Comparison of ENCODE assay signal across 10 cellular contexts in the genomic region with DNA sequence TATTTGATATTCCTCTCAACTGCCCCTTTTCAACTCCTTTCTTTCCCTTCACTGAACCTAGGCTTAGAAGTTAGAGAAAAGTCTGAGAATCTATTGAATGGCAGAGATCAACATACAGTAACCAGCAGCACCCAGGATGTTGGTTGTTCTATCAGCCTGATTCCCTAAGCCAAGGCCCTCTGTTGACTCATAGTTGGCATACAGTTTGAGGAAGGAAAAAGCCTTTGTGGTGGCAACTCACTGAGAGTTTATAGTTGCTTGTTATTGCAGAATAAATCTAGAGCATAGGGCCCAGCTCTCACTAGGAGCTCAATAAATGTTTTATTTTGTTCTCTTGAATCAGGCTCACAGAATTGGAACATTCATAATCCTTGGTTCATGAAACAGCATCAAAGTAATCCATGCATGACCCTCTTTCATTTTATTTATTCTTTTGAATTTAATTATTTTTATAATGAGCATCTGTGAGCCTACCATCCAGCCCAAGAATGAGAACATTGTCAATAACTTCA.
DNase-seq lines count a peak whose midpoint lies in the region; ATAC-seq and TF ChIP-seq lines count a peak whose summit lies in the region.
"Had no signal": no experiment of that assay in that cellular context is flagged by ENCODE, and none has a peak within 500 bp of the region (broad histone marks: within the 10 kb centered on the region; RNA-seq: fewer than 3 reads in every experiment).

No MANE protein-coding gene starts in this region.

- no peaks in the 10 kb centered on the region for H3K27me3 Mint-ChIP-seq in stimulated activated naive B cell treated with anti-CD40 and anti-IgM and Interleukin-4, amounts not matched to agents 10 μg/mL and 1 μg/mL and 100 μg/mL, for 72 hours
- H3K27me3 Mint-ChIP-seq in activated T-helper 17 cell treated with anti-CD3 and anti-CD28 coated beads, Interleukin-2, amount 50 U/mL, for 72 hours: peaks cover 3% of the 10 kb centered on the region
- H3K27me3 Mint-ChIP-seq in activated CD4-positive, alpha-beta memory T cell treated with anti-CD3 and anti-CD28 coated beads for 36 hours: no peaks in the 10 kb centered on the region

- H3K27ac Mint-ChIP-seq in stimulated activated naive B cell treated with anti-CD40 and anti-IgM and Interleukin-4, amounts not matched to agents 10 μg/mL and 1 μg/mL and 100 μg/mL, for 72 hours: no peak overlapping the region
- no peak overlapping the region for H3K27ac Mint-ChIP-seq in activated T-helper 17 cell treated with anti-CD3 and anti-CD28 coated beads, Interleukin-2, amount 50 U/mL, for 72 hours
- H3K27ac Mint-ChIP-seq in activated CD4-positive, alpha-beta memory T cell treated with anti-CD3 and anti-CD28 coated beads for 36 hours: no peak overlapping the region
- H3K27ac Mint-ChIP-seq: mesothelial cell of epicardium had no signal

- POLR2A ChIA-PET in PC-9 (lab: Charles Lee; ENCODE audit: unreplicated experiment): interaction anchor here (0.6 to 0.7 kb wide), 2 partner anchors 12 to 60 kb away, joined by 3 read pairs; no protein-coding TSS in a partner anchor
- POLR2A ChIA-PET in activated CD4-positive, alpha-beta memory T cell treated with anti-CD3 and anti-CD28 coated beads for 36 hours (lab: Charles Lee): no interaction called here

- H3K36me3 ChIP-seq in PC-9 (ENCODE audit: low read depth): peaks cover 20% of the 10 kb centered on the region; the same call in 1 of the 2 replicates

- peaks cover 54% of the 10 kb centered on the region for H3K4me1 ChIP-seq in PC-9 (replicated peaks; ENCODE audit: insufficient read depth)

- TF ChIP-seq CTCF in PC-9 (conservative IDR thresholded peaks at IDR 0.05): no peak

- H3K4me3 Mint-ChIP-seq in stimulated activated naive B cell treated with anti-CD40 and anti-IgM and Interleukin-4, amounts not matched to agents 10 μg/mL and 1 μg/mL and 100 μg/mL, for 72 hours: no peak overlapping the region
- no peak overlapping the region for H3K4me3 Mint-ChIP-seq in activated T-helper 17 cell treated with anti-CD3 and anti-CD28 coated beads, Interleukin-2, amount 50 U/mL, for 72 hours
- no peak overlapping the region for H3K4me3 Mint-ChIP-seq in activated CD4-positive, alpha-beta memory T cell treated with anti-CD3 and anti-CD28 coated beads for 36 hours
- H3K4me3 Mint-ChIP-seq: mesothelial cell of epicardium had no signal

- H3K9me3 Mint-ChIP-seq in stimulated activated naive B cell treated with anti-CD40 and anti-IgM and Interleukin-4, amounts not matched to agents 10 μg/mL and 1 μg/mL and 100 μg/mL, for 72 hours: peaks cover 0 to 2% of the 10 kb centered on the region in 2 donors
- no peaks in the 10 kb centered on the region for H3K9me3 Mint-ChIP-seq in activated T-helper 17 cell treated with anti-CD3 and anti-CD28 coated beads, Interleukin-2, amount 50 U/mL, for 72 hours
- H3K9me3 Mint-ChIP-seq in activated CD4-positive, alpha-beta memory T cell treated with anti-CD3 and anti-CD28 coated beads for 36 hours: no peaks in the 10 kb centered on the region

- DNase-seq in NCI-H2081 (lab: John Stamatoyannopoulos, UW) (peak; percentile 42 to 45), NCI-H2081 treated with DMSO at 0.1 percent for 48 hours (lab: John Stamatoyannopoulos, UW) (no peak), PC-9 (peak; percentile 38 to 93), fibroblast of peridontal ligament (ENCODE audit: extremely low read depth) (peak; percentile 84)
- DNase-seq in stimulated activated naive B cell treated with anti-CD40 and anti-IgM and Interleukin-4, amounts not matched to agents 10 μg/mL and 1 μg/mL and 100 μg/mL, for 72 hours: no peak
- no peak for DNase-seq in activated CD4-positive, CD25-positive, alpha-beta regulatory T cell treated with anti-CD3 and anti-CD28 coated beads, Interleukin-2, amount 50 U/mL, for 72 hours
- DNase-seq in activated CD4-positive, alpha-beta memory T cell treated with anti-CD3 and anti-CD28 coated beads for 36 hours: no peak
- DNase-seq: activated CD8-positive, alpha-beta memory T cell treated with anti-CD3 and anti-CD28 coated beads, Interleukin-2, amount 50 U/mL, for 4 hours had no signal

- peak overlapping the region; percentile 44 for H3K4me2 ChIP-seq in PC-9

- H3K79me2 ChIP-seq in PC-9 (ENCODE audit: low read depth): no peaks in the 10 kb centered on the region

- H3K9me2 ChIP-seq in PC-9 (ENCODE audit: insufficient read depth): no peaks in the 10 kb centered on the region

- H3K27ac ChIP-seq in PC-9: peak overlapping the region; percentile 90

- H2AFZ ChIP-seq in PC-9: no peak overlapping the region

- H3K9me3 ChIP-seq in PC-9 (ENCODE audit: insufficient read depth, low read depth): peaks cover 21% of the 10 kb centered on the region

- no peaks in the 10 kb centered on the region for H3K36me3 Mint-ChIP-seq in stimulated activated naive B cell treated with anti-CD40 and anti-IgM and Interleukin-4, amounts not matched to agents 10 μg/mL and 1 μg/mL and 100 μg/mL, for 72 hours
- H3K36me3 Mint-ChIP-seq in activated T-helper 17 cell treated with anti-CD3 and anti-CD28 coated beads, Interleukin-2, amount 50 U/mL, for 72 hours (ENCODE audit: low read depth): no peaks in the 10 kb centered on the region
- H3K36me3 Mint-ChIP-seq in activated CD4-positive, alpha-beta memory T cell treated with anti-CD3 and anti-CD28 coated beads for 36 hours: no peaks in the 10 kb centered on the region
- H3K36me3 Mint-ChIP-seq: mesothelial cell of epicardium had no signal

- H3K27me3 ChIP-seq in PC-9 (ENCODE audit: insufficient read depth, low read depth): no peaks in the 10 kb centered on the region

- no peaks in the 10 kb centered on the region for H4K20me1 ChIP-seq in PC-9 (ENCODE audit: insufficient read depth)

- peak; percentile 61 to 72 for ATAC-seq in stimulated activated naive B cell treated with anti-CD40 and anti-IgM and Interleukin-4, amounts not matched to agents 10 μg/mL and 1 μg/mL and 100 μg/mL, for 72 hours (replicated peaks)
- ATAC-seq in activated T-helper 17 cell treated with anti-CD3 and anti-CD28 coated beads, Interleukin-2, amount 50 U/mL, for 72 hours (replicated peaks): no peak

- H3K4me3 ChIP-seq in PC-9: no peak overlapping the region

- intact Hi-C loops in PC-9 (cut with micrococcal nuclease; ENCODE audit: unreplicated experiment): no loop called here
- intact Hi-C loops in activated CD4-positive, alpha-beta memory T cell treated with anti-CD3 and anti-CD28 coated beads for 36 hours (cut with micrococcal nuclease): no loop called here

- peaks cover 22% of the 10 kb centered on the region for H3F3A ChIP-seq in PC-9 (ENCODE audit: insufficient read depth, low read depth)

- peaks cover 5 to 11% of the 10 kb centered on the region in 2 donors for H3K4me1 Mint-ChIP-seq in stimulated activated naive B cell treated with anti-CD40 and anti-IgM and Interleukin-4, amounts not matched to agents 10 μg/mL and 1 μg/mL and 100 μg/mL, for 72 hours
- H3K4me1 Mint-ChIP-seq in activated T-helper 17 cell treated with anti-CD3 and anti-CD28 coated beads, Interleukin-2, amount 50 U/mL, for 72 hours: no peaks in the 10 kb centered on the region
- H3K4me1 Mint-ChIP-seq in activated CD4-positive, alpha-beta memory T cell treated with anti-CD3 and anti-CD28 coated beads for 36 hours (ENCODE audit: low read depth): no peaks in the 10 kb centered on the region
- H3K4me1 Mint-ChIP-seq: mesothelial cell of epicardium had no signal

- BruUV-seq in PC-9 (replicated peaks; lab: Mats Ljungman, UMichigan): no TSS peak

- CTCF ChIA-PET in PC-9 (lab: Charles Lee): no interaction called here
- CTCF ChIA-PET in activated CD4-positive, alpha-beta memory T cell treated with anti-CD3 and anti-CD28 coated beads for 36 hours (lab: Charles Lee): interaction anchor here (0.7 kb wide), 1 partner anchor 751 kb away, joined by 3 read pairs; no protein-coding TSS in a partner anchor

Comparison
In these comparisons a context has a peak if more than half of its experiments do, and no peak if none do; other contexts are left out.
1. DNase-seq: peak in NCI-H2081 (2 of 2), PC-9 (2 of 2) and fibroblast of peridontal ligament (single experiment); none in NCI-H2081 treated with DMSO at 0.1 percent for 48 hours (single experiment), stimulated activated naive B cell treated with anti-CD40 and anti-IgM and Interleukin-4, amounts not matched to agents 10 μg/mL and 1 μg/mL and 100 μg/mL, for 72 hours (single experiment), activated CD4-positive, CD25-positive, alpha-beta regulatory T cell treated with anti-CD3 and anti-CD28 coated beads, Interleukin-2, amount 50 U/mL, for 72 hours (single experiment) and activated CD4-positive, alpha-beta memory T cell treated with anti-CD3 and anti-CD28 coated beads for 36 hours (single experiment).